ENCODE assay signal across 10 cellular contexts in genomic region chr20:3210346-3210745, GRCh38. TPM values are rescaled to one million over a fixed set of nuclear protein-coding genes. Genes with fewer than 3 reads are reported as not detected.
DNase-seq lines count a peak whose midpoint lies in the region; ATAC-seq and TF ChIP-seq lines count a peak whose summit lies in the region.
"Had no signal": no experiment of that assay in that cellular context is flagged by ENCODE, and none has a peak within 500 bp of the region (broad histone marks: within the 10 kb centered on the region; RNA-seq: fewer than 3 reads in every experiment).

No MANE protein-coding gene starts in this region.

- peaks cover 0 to 2% (median 0%) of the 10 kb centered on the region in 3 donors for H3K27me3 Mint-ChIP-seq in CD14-positive monocyte (ENCODE audit: low read depth in 3 of 3)
- peaks cover 5% of the 10 kb centered on the region for H3K27me3 Mint-ChIP-seq in nephron progenitor cell (ENCODE audit: low read depth, poor library complexity)

- no peaks in the 10 kb centered on the region for H3K9me2 ChIP-seq in MM.1S (replicated peaks; ENCODE audit: insufficient read depth, low read length)

- DNase-seq in CD14-positive monocyte (ENCODE audit: low spot score) = no peak
- no peak for DNase-seq in MM.1S
- DNase-seq in effector memory CD4-positive, alpha-beta T cell = no peak
- no peak for DNase-seq in nephron progenitor cell
- no peak for DNase-seq in erythroblast (lab: John Stamatoyannopoulos, UW)
- DNase-seq in islet precursor cell = no peak
- no peak for DNase-seq in NCI-H748 treated with DMSO at 0.1 percent for 48 hours (lab: John Stamatoyannopoulos, UW)
- DNase-seq: NCI-H1694 treated with DMSO at 0.1 percent for 48 hours had no signal

- peak overlapping the region; percentile 74; the same call in 1 of the 2 replicates for H2AFZ ChIP-seq in MM.1S (ENCODE audit: low read length)

- peaks cover 28% of the 10 kb centered on the region for H3K79me2 ChIP-seq in MM.1S (ENCODE audit: low read length)

- no peak overlapping the region for H3K27ac ChIP-seq in MM.1S (ENCODE audit: low read length)
- no peak overlapping the region for H3K27ac ChIP-seq in effector memory CD4-positive, alpha-beta T cell (ENCODE audit: insufficient read depth, low read length, poor library complexity, severe bottlenecking)

- intact Hi-C loops in CD14-positive monocyte (cut with micrococcal nuclease) = loop anchor here in 1 of 2 donors (10.0 kb wide), 1 partner anchor 104 kb away; no protein-coding TSS in a partner anchor

- H3K4me1 Mint-ChIP-seq in CD14-positive monocyte (peaks cover 17% of the 10 kb centered on the region), nephron progenitor cell (peaks cover 38% of the 10 kb centered on the region)

- H3K4me3 Mint-ChIP-seq in CD14-positive monocyte (peak overlapping the region; percentile 94 to 99), nephron progenitor cell (peak overlapping the region; percentile 92)

- H3K27me3 ChIP-seq in MM.1S (replicated peaks; ENCODE audit: insufficient read depth, low read length) = no peaks in the 10 kb centered on the region
- no peaks in the 10 kb centered on the region for H3K27me3 ChIP-seq in effector memory CD4-positive, alpha-beta T cell (replicated peaks; ENCODE audit: control insufficient read depth, insufficient read depth, low read length, poor library complexity, severe bottlenecking)
- H3K27me3 ChIP-seq: body of pancreas had no signal

- peaks cover 16 to 23% of the 10 kb centered on the region in 2 donors for H3K36me3 Mint-ChIP-seq in CD14-positive monocyte
- H3K36me3 Mint-ChIP-seq in nephron progenitor cell (ENCODE audit: low read depth) = peaks cover 18% of the 10 kb centered on the region

- H4K20me1 ChIP-seq in MM.1S (ENCODE audit: insufficient read depth, low read length) = no peaks in the 10 kb centered on the region

- peak overlapping the region; percentile 76 for H3K4me3 ChIP-seq in MM.1S (ENCODE audit: low read length)
- peak overlapping the region; percentile 79 for H3K4me3 ChIP-seq in effector memory CD4-positive, alpha-beta T cell (ENCODE audit: insufficient read depth, low read depth, low read length, poor library complexity, severe bottlenecking)

- H3K4me1 ChIP-seq in MM.1S (ENCODE audit: low read length) = peaks cover 5% of the 10 kb centered on the region; the same call in 1 of the 2 replicates
- H3K4me1 ChIP-seq in effector memory CD4-positive, alpha-beta T cell (ENCODE audit: control insufficient read depth, insufficient read depth, low read length, poor library complexity, severe bottlenecking) = peaks cover 9% of the 10 kb centered on the region

- no peak for TF ChIP-seq CTCF in CD14-positive monocyte (IDR thresholded peaks at IDR 0.05)
- TF ChIP-seq CTCF in MM.1S (IDR thresholded peaks at IDR 0.05; ENCODE audit: low read length) = no peak
- TF ChIP-seq CTCF in nephron progenitor cell (IDR thresholded peaks at IDR 0.05) = no peak

- no peaks in the 10 kb centered on the region for H3F3A ChIP-seq in MM.1S (ENCODE audit: insufficient read depth, low read length)

- H3K9ac ChIP-seq in MM.1S (ENCODE audit: low read length) = peak overlapping the region; percentile 64

- H3K4me2 ChIP-seq in MM.1S (ENCODE audit: low read depth, low read length) = peak overlapping the region; percentile 76

- no peak for TF ChIP-seq POLR2A in erythroblast (IDR thresholded peaks at IDR 0.05; ENCODE audit: low read length)

- H3K9me3 Mint-ChIP-seq in CD14-positive monocyte (peaks cover 0 to 5% (median 0%) of the 10 kb centered on the region in 7 donors), nephron progenitor cell (no peaks in the 10 kb centered on the region)

- H3K27ac Mint-ChIP-seq in CD14-positive monocyte (peak overlapping the region in 1 of 7 donors; percentile 46), nephron progenitor cell (no peak overlapping the region)

- ATAC-seq in GM18498 (IDR thresholded peaks at IDR 0.05; ENCODE audit: unreplicated experiment) = no peak

- H3K36me3 ChIP-seq in MM.1S (replicated peaks; ENCODE audit: insufficient read depth, low read length) = no peaks in the 10 kb centered on the region
- H3K36me3 ChIP-seq in effector memory CD4-positive, alpha-beta T cell (ENCODE audit: control insufficient read depth, insufficient read depth, low read length) = peaks cover 12% of the 10 kb centered on the region

- H3K9me3 ChIP-seq in MM.1S (replicated peaks; ENCODE audit: insufficient read depth, low read length) = no peaks in the 10 kb centered on the region
- no peaks in the 10 kb centered on the region for H3K9me3 ChIP-seq in effector memory CD4-positive, alpha-beta T cell (ENCODE audit: control insufficient read depth, low read length)
- H3K9me3 ChIP-seq: body of pancreas had no signal

RNA-seq across cellular contexts. Expression of gene ITPA, which starts 1.0 kb away (rescaled TPM):
- 10 to 100 TPM; 57.0 to 62.8 TPM for polyA plus RNA-seq in CD14-positive monocyte

RNA-seq across cellular contexts. Expression of gene DDRGK1, which starts 5.9 kb away (rescaled TPM):
- polyA plus RNA-seq in CD14-positive monocyte = 10 to 100 TPM; 39.9 to 42.7 TPM

RNA-seq across cellular contexts. Expression of gene SLC4A11, which starts 28.6 kb away (rescaled TPM):
- under 1 TPM in 1 of 2 donors, not detected in 1; 0.11 TPM for polyA plus RNA-seq in CD14-positive monocyte

RNA-seq across cellular contexts. Expression of gene LZTS3, which starts 37.0 kb away (rescaled TPM):
- polyA plus RNA-seq in CD14-positive monocyte = under 1 TPM in 1 of 2 donors, not detected in 1; 0.05 TPM

RNA-seq across cellular contexts. Expression of gene FASTKD5, which starts 50.7 kb away (rescaled TPM):
- 10 to 100 TPM; 12.5 to 13.7 TPM for polyA plus RNA-seq in CD14-positive monocyte
